13 cellular contexts compared by ENCODE assay signal in the genomic region with DNA sequence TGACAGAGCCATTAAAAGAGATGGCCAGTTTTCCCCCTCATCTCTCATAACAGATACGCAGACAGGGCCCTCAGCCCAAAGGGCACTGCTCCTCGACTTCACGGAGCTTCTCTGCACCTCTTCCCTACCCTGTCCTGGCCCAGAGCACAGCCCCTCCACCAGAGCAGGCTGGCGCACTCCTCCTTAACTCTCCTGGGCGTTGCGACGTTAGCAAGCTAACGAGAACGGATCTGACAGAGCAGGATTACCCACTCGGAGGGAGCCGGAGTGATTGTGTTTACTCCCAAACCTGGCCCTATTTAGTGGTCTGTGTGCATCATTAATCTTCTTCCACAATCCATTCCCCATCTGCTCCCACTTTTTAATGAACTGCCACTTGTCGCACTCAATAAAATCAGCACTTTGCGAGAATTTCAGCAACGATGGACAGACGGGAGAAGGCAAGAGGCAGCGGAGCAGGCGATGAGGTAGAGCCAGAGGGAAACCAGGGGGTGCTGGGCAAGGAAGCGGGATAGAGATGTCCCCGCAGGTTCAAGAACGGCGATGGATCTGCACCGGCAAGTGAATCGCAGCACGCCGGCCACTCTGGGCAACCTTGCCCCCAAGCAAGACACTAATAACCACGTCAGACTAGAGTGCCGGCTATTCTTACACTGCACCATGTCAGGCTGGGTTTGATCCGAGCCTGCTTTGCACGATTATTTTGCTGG.
"Had no signal": no experiment of that assay in that cellular context is flagged by ENCODE, and none has a peak within 500 bp of the region (broad histone marks: within the 10 kb centered on the region; RNA-seq: fewer than 3 reads in every experiment).

No MANE protein-coding gene starts in this region.

- H3K4me3 Mint-ChIP-seq: activated CD4-positive, alpha-beta memory T cell treated with anti-CD3 and anti-CD28 coated beads for 36 hours; activated naive CD8-positive, alpha-beta T cell treated with anti-CD3 and anti-CD28 coated beads, Interleukin-2, amount 10 ng/mL, durations not matched to agents 7 days and 5 days; naive thymus-derived CD8-positive, alpha-beta T cell; stimulated activated naive B cell treated with anti-CD40 and anti-IgM and Interleukin-4, amounts not matched to agents 10 μg/mL and 1 μg/mL and 100 μg/mL, for 72 hours had no signal

- H3K9me3 Mint-ChIP-seq: activated CD4-positive, alpha-beta memory T cell treated with anti-CD3 and anti-CD28 coated beads for 36 hours; activated naive CD8-positive, alpha-beta T cell treated with anti-CD3 and anti-CD28 coated beads, Interleukin-2, amount 10 ng/mL, durations not matched to agents 7 days and 5 days had no signal

- ATAC-seq: foreskin keratinocyte; left lung; mucosa of descending colon; naive thymus-derived CD8-positive, alpha-beta T cell; stimulated activated naive B cell treated with anti-CD40 and anti-IgM and Interleukin-4, amounts not matched to agents 10 μg/mL and 1 μg/mL and 100 μg/mL, for 72 hours had no signal

- DNase-seq: activated CD4-positive, alpha-beta memory T cell treated with anti-CD3 and anti-CD28 coated beads for 36 hours; activated naive CD8-positive, alpha-beta T cell treated with anti-CD3 and anti-CD28 coated beads, Interleukin-2, amount 10 ng/mL, durations not matched to agents 7 days and 5 days; aorta; foreskin keratinocyte; left lung; mucosa of descending colon; nucleus accumbens; spleen; stimulated activated CD4-positive, alpha-beta T cell treated with anti-CD3 and anti-CD28 coated beads, Interleukin-2, amount 100 ng/mL, for 24 hours; stimulated activated naive B cell treated with anti-CD40 and anti-IgM and Interleukin-4, amounts not matched to agents 10 μg/mL and 1 μg/mL and 100 μg/mL, for 72 hours; substantia nigra; trophoblast cell had no signal

- H3K36me3 Mint-ChIP-seq: activated CD4-positive, alpha-beta memory T cell treated with anti-CD3 and anti-CD28 coated beads for 36 hours; activated naive CD8-positive, alpha-beta T cell treated with anti-CD3 and anti-CD28 coated beads, Interleukin-2, amount 10 ng/mL, durations not matched to agents 7 days and 5 days; naive thymus-derived CD8-positive, alpha-beta T cell; stimulated activated naive B cell treated with anti-CD40 and anti-IgM and Interleukin-4, amounts not matched to agents 10 μg/mL and 1 μg/mL and 100 μg/mL, for 72 hours had no signal

- H3K4me1 Mint-ChIP-seq: activated naive CD8-positive, alpha-beta T cell treated with anti-CD3 and anti-CD28 coated beads, Interleukin-2, amount 10 ng/mL, durations not matched to agents 7 days and 5 days; naive thymus-derived CD8-positive, alpha-beta T cell had no signal
